In the genomic region with DNA sequence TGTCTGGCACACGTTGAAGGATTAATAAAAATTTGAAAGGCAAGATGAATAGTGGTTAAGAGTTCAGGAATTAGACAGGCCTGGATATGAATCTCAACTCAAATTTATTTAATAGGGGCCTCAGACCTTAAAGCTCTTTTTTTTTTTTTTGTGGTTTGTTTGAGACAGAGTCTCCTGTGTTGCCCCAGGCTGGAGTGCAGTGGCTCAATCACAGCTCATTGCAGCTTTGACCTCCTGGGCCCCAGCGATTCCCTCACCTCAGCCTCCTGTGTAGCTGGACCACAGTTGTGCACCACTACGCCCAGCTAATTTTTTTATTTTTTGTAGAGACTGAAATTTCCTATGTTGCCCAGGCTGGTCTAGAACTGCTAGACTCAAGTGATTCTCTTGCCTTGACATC, we compare ENCODE assay signal across 28 cellular contexts.
"Had no signal": no experiment of that assay in that cellular context is flagged by ENCODE, and none has a peak within 500 bp of the region (broad histone marks: within the 10 kb centered on the region; RNA-seq: fewer than 3 reads in every experiment).

No MANE protein-coding gene starts in this region.

- H3K27ac ChIP-seq: ascending aorta, brain microvascular endothelial cell, heart left ventricle, spleen, suprapubic skin, tibial nerve had no signal

- H3K9me3 Mint-ChIP-seq: activated CD4-positive, alpha-beta memory T cell treated with anti-CD3 and anti-CD28 coated beads for 36 hours; activated naive CD8-positive, alpha-beta T cell treated with anti-CD3 and anti-CD28 coated beads, Interleukin-2, amount 10 ng/mL, durations not matched to agents 7 days and 5 days; activated T-helper 1 cell treated with anti-CD3 and anti-CD28 coated beads, Interleukin-12 subunit alpha, Interleukin-12 subunit beta, Interleukin-2, Interleukin-4 antibody, amounts not matched to agents 30 ng/mL and 10 ng/mL and 1 ng/mL, durations not matched to agents 14 hours and 24 hours and 36 hours; immature natural killer cell; mesothelial cell of epicardium; naive thymus-derived CD4-positive, alpha-beta T cell had no signal

- H3K27ac Mint-ChIP-seq: activated CD4-positive, alpha-beta memory T cell treated with anti-CD3 and anti-CD28 coated beads for 36 hours; activated CD4-positive, alpha-beta T cell treated with anti-CD3 and anti-CD28 coated beads, Interleukin-2, amount 10 ng/mL, durations not matched to agents 24 days and 14 days; activated naive CD4-positive, alpha-beta T cell treated with anti-CD3 and anti-CD28 coated beads, Interleukin-2, amount 10 ng/mL, durations not matched to agents 7 days and 5 days had no signal

- H3K27me3 ChIP-seq: ascending aorta, brain microvascular endothelial cell, heart left ventricle, spleen, suprapubic skin, tibial nerve had no signal

- H3K9me3 ChIP-seq: ascending aorta, heart left ventricle, spleen, suprapubic skin, tibial nerve had no signal

- H3K36me3 ChIP-seq: ascending aorta, brain microvascular endothelial cell, spleen, suprapubic skin had no signal

- H3K27me3 Mint-ChIP-seq: activated CD4-positive, alpha-beta memory T cell treated with anti-CD3 and anti-CD28 coated beads for 36 hours; activated CD4-positive, alpha-beta T cell treated with anti-CD3 and anti-CD28 coated beads, Interleukin-2, amount 10 ng/mL, durations not matched to agents 24 days and 14 days; activated naive CD4-positive, alpha-beta T cell treated with anti-CD3 and anti-CD28 coated beads, Interleukin-2, amount 10 ng/mL, durations not matched to agents 7 days and 5 days; activated naive CD8-positive, alpha-beta T cell treated with anti-CD3 and anti-CD28 coated beads, Interleukin-2, amount 10 ng/mL, durations not matched to agents 7 days and 5 days; naive thymus-derived CD4-positive, alpha-beta T cell had no signal

- H3K4me3 ChIP-seq: ascending aorta, heart left ventricle, spleen, suprapubic skin, tibial nerve had no signal

- DNase-seq: activated CD4-positive, alpha-beta memory T cell treated with anti-CD3 and anti-CD28 coated beads for 36 hours; activated CD4-positive, alpha-beta T cell treated with anti-CD3 and anti-CD28 coated beads, Interleukin-2, amount 10 ng/mL, durations not matched to agents 24 days and 14 days; activated CD4-positive, CD25-positive, alpha-beta regulatory T cell treated with anti-CD3 and anti-CD28 coated beads, Interleukin-2, amount 50 U/mL, for 72 hours; activated CD8-positive, alpha-beta memory T cell treated with anti-CD3 and anti-CD28 coated beads, Interleukin-2, amount 50 U/mL, for 4 hours; activated gamma-delta T cell; activated naive CD4-positive, alpha-beta T cell treated with anti-CD3 and anti-CD28 coated beads, Interleukin-2, amount 10 ng/mL, durations not matched to agents 7 days and 5 days; activated naive CD8-positive, alpha-beta T cell treated with anti-CD3 and anti-CD28 coated beads, Interleukin-2, amount 10 ng/mL, durations not matched to agents 7 days and 5 days; activated T-cell treated with anti-CD3 and anti-CD28 coated beads, Interleukin-2, amount 50 U/mL, for 1 hour; brain microvascular endothelial cell; caudate nucleus; cortex of kidney; foreskin fibroblast; heart left ventricle; hypothalamus; immature natural killer cell; kidney; left colon; naive thymus-derived CD4-positive, alpha-beta T cell; posterior cingulate gyrus; right cardiac atrium; spleen; stimulated activated naive CD4-positive, alpha-beta T cell; T-helper 2 cell had no signal

- H3K4me3 Mint-ChIP-seq: activated CD4-positive, alpha-beta memory T cell treated with anti-CD3 and anti-CD28 coated beads for 36 hours; activated naive CD4-positive, alpha-beta T cell treated with anti-CD3 and anti-CD28 coated beads, Interleukin-2, amount 10 ng/mL, durations not matched to agents 7 days and 5 days; mesothelial cell of epicardium had no signal
